ENCODE assay signal across 11 cellular contexts in genomic region chr2:636151-636621, GRCh38. TPM values are rescaled to one million over a fixed set of nuclear protein-coding genes. Genes with fewer than 3 reads are reported as not detected.
A peak's percentile ranks its signal among the peaks of the same experiment; 100 is the strongest.
DNase-seq lines count a peak whose midpoint lies in the region; ATAC-seq and TF ChIP-seq lines count a peak whose summit lies in the region.
"Had no signal": no experiment of that assay in that cellular context is flagged by ENCODE, and none has a peak within 500 bp of the region (broad histone marks: within the 10 kb centered on the region; RNA-seq: fewer than 3 reads in every experiment).

No MANE protein-coding gene starts in this region.

- H3K9me3 ChIP-seq in CD8-positive, alpha-beta memory T cell (ENCODE audit: low read length), result no peaks in the 10 kb centered on the region
- no peaks in the 10 kb centered on the region for H3K9me3 ChIP-seq in T-helper 17 cell (ENCODE audit: control insufficient read depth, low read length, poor library complexity, severe bottlenecking)
- no peaks in the 10 kb centered on the region for H3K9me3 ChIP-seq in right atrium auricular region
- H3K9me3 ChIP-seq: pancreas had no signal

- CTCF ChIA-PET in CD8-positive, alpha-beta memory T cell (lab: Charles Lee), result interaction anchor here (0.6 to 2.7 kb wide), 15 partner anchors 9 to 617 kb away, joined by 3 to 21 read pairs (median 3); no protein-coding TSS in a partner anchor

- no peaks in the 10 kb centered on the region for H3K36me3 ChIP-seq in CD8-positive, alpha-beta memory T cell (ENCODE audit: insufficient read depth, low read length)
- H3K36me3 ChIP-seq in right atrium auricular region, result no peaks in the 10 kb centered on the region
- H3K36me3 ChIP-seq: pancreas had no signal

- no peaks in the 10 kb centered on the region for H3K27me3 ChIP-seq in CD8-positive, alpha-beta memory T cell (ENCODE audit: insufficient read depth, low read length, poor library complexity, severe bottlenecking)
- H3K27me3 ChIP-seq in right atrium auricular region, result no peaks in the 10 kb centered on the region
- H3K27me3 ChIP-seq: pancreas had no signal

- TF ChIP-seq CTCF in right atrium auricular region (IDR thresholded peaks at IDR 0.05), result no peak

- ATAC-seq in T-helper 17 cell (no peak), HG02970 (IDR thresholded peaks at IDR 0.05; ENCODE audit: low FRiP score, unreplicated experiment) (no peak), GM21825 (IDR thresholded peaks at IDR 0.05; ENCODE audit: unreplicated experiment) (no peak), HG03460 (IDR thresholded peaks at IDR 0.05; ENCODE audit: unreplicated experiment) (no peak)
- ATAC-seq in stimulated activated effector memory CD8-positive, alpha-beta T cell treated with anti-CD3 and anti-CD28 coated beads, Interleukin-12 subunit alpha, Interleukin-12 subunit beta, amount 100 ng/mL, for 72 hours, result peak; percentile 34

- no peaks in the 10 kb centered on the region for H3K4me1 ChIP-seq in CD8-positive, alpha-beta memory T cell (ENCODE audit: insufficient read depth, low read length)
- peaks cover 0 to 9% of the 10 kb centered on the region in 2 donors for H3K4me1 ChIP-seq in right atrium auricular region

- POLR2A ChIA-PET in CD8-positive, alpha-beta memory T cell (lab: Charles Lee), result no interaction called here

- H3K27me3 Mint-ChIP-seq in CD8-positive, alpha-beta memory T cell, result peaks cover 3 to 12% of the 10 kb centered on the region in 2 donors
- peaks cover 12% of the 10 kb centered on the region for H3K27me3 Mint-ChIP-seq in T-helper 17 cell

- no peak for DNase-seq in CD8-positive, alpha-beta memory T cell
- DNase-seq in T-helper 17 cell (no peak), right atrium auricular region (ENCODE audit: low spot score) (peak; percentile 34), hypothalamus (lab: John Stamatoyannopoulos, UW) (no peak)
- peak in 1 of 2 donors; percentile 38 for DNase-seq in stimulated activated effector memory CD8-positive, alpha-beta T cell treated with anti-CD3 and anti-CD28 coated beads, Interleukin-12 subunit alpha, Interleukin-12 subunit beta, amount 100 ng/mL, for 72 hours (ENCODE audit: low spot score in 2 of 2)
- DNase-seq: GDM1 had no signal

- H3K4me3 Mint-ChIP-seq in CD8-positive, alpha-beta memory T cell, result peak overlapping the region in 3 of 7 donors; percentile 38 to 84 (median 57)
- H3K4me3 Mint-ChIP-seq in T-helper 17 cell, result peak overlapping the region; percentile 85
- peak overlapping the region; percentile 75 for H3K4me3 Mint-ChIP-seq in stimulated activated effector memory CD8-positive, alpha-beta T cell treated with anti-CD3 and anti-CD28 coated beads, Interleukin-12 subunit alpha, Interleukin-12 subunit beta, amount 100 ng/mL, for 72 hours
- H3K4me3 Mint-ChIP-seq: WTC11 had no signal

- H3K9me3 Mint-ChIP-seq in CD8-positive, alpha-beta memory T cell, result no peaks in the 10 kb centered on the region
- H3K9me3 Mint-ChIP-seq in stimulated activated effector memory CD8-positive, alpha-beta T cell treated with anti-CD3 and anti-CD28 coated beads, Interleukin-12 subunit alpha, Interleukin-12 subunit beta, amount 100 ng/mL, for 72 hours, result no peaks in the 10 kb centered on the region

- H3K36me3 Mint-ChIP-seq in CD8-positive, alpha-beta memory T cell, result no peaks in the 10 kb centered on the region
- H3K36me3 Mint-ChIP-seq in T-helper 17 cell (ENCODE audit: low read depth), result no peaks in the 10 kb centered on the region
- no peaks in the 10 kb centered on the region for H3K36me3 Mint-ChIP-seq in stimulated activated effector memory CD8-positive, alpha-beta T cell treated with anti-CD3 and anti-CD28 coated beads, Interleukin-12 subunit alpha, Interleukin-12 subunit beta, amount 100 ng/mL, for 72 hours

- peak overlapping the region; percentile 64 for H3K4me3 ChIP-seq in CD8-positive, alpha-beta memory T cell (ENCODE audit: low read length)
- peak overlapping the region in 1 of 2 donors; percentile 40 for H3K4me3 ChIP-seq in right atrium auricular region

- H3K27ac ChIP-seq in CD8-positive, alpha-beta memory T cell (ENCODE audit: low read depth, low read length), result no peak overlapping the region
- no peak overlapping the region for H3K27ac ChIP-seq in right atrium auricular region
- H3K27ac ChIP-seq: pancreas had no signal

- H3K27ac Mint-ChIP-seq in CD8-positive, alpha-beta memory T cell, result no peak overlapping the region
- H3K27ac Mint-ChIP-seq in T-helper 17 cell, result no peak overlapping the region
- H3K27ac Mint-ChIP-seq in stimulated activated effector memory CD8-positive, alpha-beta T cell treated with anti-CD3 and anti-CD28 coated beads, Interleukin-12 subunit alpha, Interleukin-12 subunit beta, amount 100 ng/mL, for 72 hours, result no peak overlapping the region
- H3K27ac Mint-ChIP-seq: WTC11 had no signal

- peaks cover 3 to 6% (median 5%) of the 10 kb centered on the region in 3 donors for H3K4me1 Mint-ChIP-seq in CD8-positive, alpha-beta memory T cell
- H3K4me1 Mint-ChIP-seq in T-helper 17 cell, result peaks cover 8% of the 10 kb centered on the region
- H3K4me1 Mint-ChIP-seq in stimulated activated effector memory CD8-positive, alpha-beta T cell treated with anti-CD3 and anti-CD28 coated beads, Interleukin-12 subunit alpha, Interleukin-12 subunit beta, amount 100 ng/mL, for 72 hours, result peaks cover 6% of the 10 kb centered on the region

RNA-seq across cellular contexts. Expression of gene TMEM18, which starts 41.0 kb away (rescaled TPM):
- total RNA-seq in CD8-positive, alpha-beta memory T cell, result 10 to 100 TPM; 20.7 to 23.3 TPM
- polyA plus RNA-seq in CD8-positive, alpha-beta memory T cell, result 22.2 TPM
- total RNA-seq in T-helper 17 cell (10 to 100 TPM; 29.3 to 34.3 TPM), right atrium auricular region (10 to 100 TPM in 1 of 2 donors, 1 to 10 TPM in 1; 7.6 to 11.9 TPM)
